Comparison of ENCODE assay signal across 8 cellular contexts in genomic region chr6:149316740-149317655, GRCh38. TPM values are rescaled to one million over a fixed set of nuclear protein-coding genes. Genes with fewer than 3 reads are reported as not detected.
DNase-seq lines count a peak whose midpoint lies in the region; ATAC-seq and TF ChIP-seq lines count a peak whose summit lies in the region.

No MANE protein-coding gene starts in this region.

- TF ChIP-seq EP300 in stomach (IDR thresholded peaks at IDR 0.05), result no peak

- ATAC-seq in GM23338, result peak; percentile 80

- peak in 1 of 4 donors; percentile 51 for TF ChIP-seq POLR2A in stomach (IDR thresholded peaks at IDR 0.05)

- peak overlapping the region; percentile 93 for H3K4me3 Mint-ChIP-seq in GM23338
- peak overlapping the region; percentile 91 for H3K4me3 Mint-ChIP-seq in neural crest cell

- H3K27ac ChIP-seq in GM23338 (ENCODE audit: low read depth) (peak overlapping the region; percentile 95), RWPE1 (peak overlapping the region; percentile 95), stomach (peak overlapping the region; percentile 96 to 99 (median 97))

- DNase-seq in ELF-1 (ENCODE audit: low read depth, low spot score) (peak; percentile 96), GM23338 (ENCODE audit: low spot score) (peak; percentile 93), LHCN-M2 (ENCODE audit: low read depth) (peak; percentile 89), RWPE1 (ENCODE audit: low spot score) (peak; percentile 76), fibroblast of villous mesenchyme (ENCODE audit: low read depth) (peak; percentile 93), neural crest cell (ENCODE audit: low read depth, low spot score) (peak; percentile 77), stomach (peak; percentile 90)
- DNase-seq in activated effector memory CD4-positive, alpha-beta T cell treated with anti-CD3 and anti-CD28 coated beads, Interleukin-2, amount 50 U/mL, for 16 hours, result peak; percentile 96

- H3K9me3 ChIP-seq in stomach, result no peaks in the 10 kb centered on the region

- intact Hi-C loops in stomach (cut with DNase I; ENCODE audit: low total_unique reads), result no loop called here

- H3K36me3 Mint-ChIP-seq in GM23338 (ENCODE audit: low read depth), result no peaks in the 10 kb centered on the region
- no peaks in the 10 kb centered on the region for H3K36me3 Mint-ChIP-seq in neural crest cell (ENCODE audit: low read depth)

- H3F3A ChIP-seq in GM23338 (replicated peaks; ENCODE audit: low read depth), result no peaks in the 10 kb centered on the region

- POLR2A ChIA-PET in RWPE1 (lab: Yijun Ruan, JAX; ENCODE audit: low non-redundant PET), result no interaction called here

- H3K4me2 ChIP-seq in GM23338, result peak overlapping the region; percentile 82

- H3K27me3 Mint-ChIP-seq in GM23338 (ENCODE audit: insufficient read depth, low read depth, poor library complexity) (no peaks in the 10 kb centered on the region), neural crest cell (ENCODE audit: low read depth) (no peaks in the 10 kb centered on the region)

- H3K79me2 ChIP-seq in GM23338 (replicated peaks; ENCODE audit: insufficient read depth), result peaks cover 36% of the 10 kb centered on the region

- CTCF ChIA-PET in RWPE1 (lab: Yijun Ruan, JAX), result interaction anchor here (1.4 kb wide), 1 partner anchor 115 kb away, joined by 4 read pairs; no protein-coding TSS in a partner anchor

- peaks cover 26% of the 10 kb centered on the region for H3K4me1 Mint-ChIP-seq in GM23338
- peaks cover 34% of the 10 kb centered on the region for H3K4me1 Mint-ChIP-seq in neural crest cell

- H3K27me3 ChIP-seq in GM23338 (ENCODE audit: insufficient read depth) (no peaks in the 10 kb centered on the region), stomach (no peaks in the 10 kb centered on the region)

- no peak for TF ChIP-seq CTCF in GM23338 (conservative IDR thresholded peaks at IDR 0.05; ENCODE audit: low read depth in 2 of 2)
- TF ChIP-seq CTCF in RWPE1 (conservative IDR thresholded peaks at IDR 0.05; ENCODE audit: low read depth), result no peak
- no peak for TF ChIP-seq CTCF in fibroblast of villous mesenchyme (IDR thresholded peaks at IDR 0.05; ENCODE audit: insufficient read depth, low read depth, low read length)
- TF ChIP-seq CTCF in neural crest cell (conservative IDR thresholded peaks at IDR 0.05), result peak; percentile 24
- no peak for TF ChIP-seq CTCF in stomach (IDR thresholded peaks at IDR 0.05)

- no peaks in the 10 kb centered on the region for H3K9me3 Mint-ChIP-seq in GM23338
- H3K9me3 Mint-ChIP-seq in neural crest cell, result no peaks in the 10 kb centered on the region

- peak overlapping the region; percentile 88 for H2AFZ ChIP-seq in GM23338

- H3K36me3 ChIP-seq in GM23338 (ENCODE audit: insufficient read depth) (no peaks in the 10 kb centered on the region), stomach (no peaks in the 10 kb centered on the region)

- peaks cover 18% of the 10 kb centered on the region; the same call in 1 of the 2 replicates for H4K20me1 ChIP-seq in GM23338 (replicated peaks; ENCODE audit: insufficient read depth)

- peaks cover 4% of the 10 kb centered on the region for H3K9me2 ChIP-seq in GM23338 (ENCODE audit: insufficient read depth)

- H3K4me1 ChIP-seq in GM23338 (ENCODE audit: insufficient read depth) (peaks cover 33% of the 10 kb centered on the region), stomach (peaks cover 12 to 42% (median 30%) of the 10 kb centered on the region in 4 donors)

- H3K4me3 ChIP-seq in GM23338, result peak overlapping the region; percentile 84
- peak overlapping the region; percentile 90 for H3K4me3 ChIP-seq in fibroblast of villous mesenchyme (ENCODE audit: low read depth, low read length)
- H3K4me3 ChIP-seq in stomach, result peak overlapping the region; percentile 76 to 96 (median 91)

- WGBS in stomach, 5 donors, result 0 to 1% (median 1%) methylated on average over 24 to 96 of the region's 96 CpGs

- H3K27ac Mint-ChIP-seq in GM23338, result peak overlapping the region; percentile 88
- H3K27ac Mint-ChIP-seq in neural crest cell (ENCODE audit: unreplicated experiment), result peak overlapping the region; percentile 47

TF ChIP-seq in GM23338, 12 proteins besides CTCF, POLR2A, EP300 and RAD21 (continues in another document):
- TF ChIP-seq ZNF114 (CRISPR knock-in tag; IDR thresholded peaks at IDR 0.05) (no peak), CREB1 (CRISPR knock-in tag; IDR thresholded peaks at IDR 0.05; ENCODE audit: low read depth) (peak; percentile 81), ZNF462 (CRISPR knock-in tag; IDR thresholded peaks at IDR 0.05) (no peak)

RNA-seq across cellular contexts. Expression of gene TAB2, which starts 0.5 kb away (rescaled TPM):
- total RNA-seq in GM23338 (2014; rRNA removed; shearing (Covaris generic)), result 59.2 and 65.5 TPM in 2 replicates
- polyA plus RNA-seq in GM23338 (2016; fragmentation: Nextera tagmentation; extraction: Ambion mirVana) (19.8 and 21.7 TPM in 2 replicates), stomach (10 to 100 TPM; 14.1 to 39.1 (median 24.0) TPM)
- total RNA-seq in LHCN-M2 (2014; rRNA removed) (18.1 and 23.1 TPM in 2 replicates), fibroblast of villous mesenchyme (20.9 and 36.3 TPM in 2 replicates), neural crest cell (45.1 and 45.2 TPM in 2 replicates), stomach (100 to 1,000 TPM in 2 of 5 donors, 10 to 100 TPM in 3; 15.6 to 119 (median 56.4) TPM)
- polyA plus RNA-seq in LHCN-M2 (2012), result 17.7 TPM

Comparison
In these comparisons a context has a peak if more than half of its experiments do, and no peak if none do; other contexts are left out.
1. Peak in every context shown above with its lines: DNase-seq, ATAC-seq, H3K4me3 ChIP-seq and H3K27ac ChIP-seq.